ENCODE assay signal across 8 cellular contexts in the genomic region with DNA sequence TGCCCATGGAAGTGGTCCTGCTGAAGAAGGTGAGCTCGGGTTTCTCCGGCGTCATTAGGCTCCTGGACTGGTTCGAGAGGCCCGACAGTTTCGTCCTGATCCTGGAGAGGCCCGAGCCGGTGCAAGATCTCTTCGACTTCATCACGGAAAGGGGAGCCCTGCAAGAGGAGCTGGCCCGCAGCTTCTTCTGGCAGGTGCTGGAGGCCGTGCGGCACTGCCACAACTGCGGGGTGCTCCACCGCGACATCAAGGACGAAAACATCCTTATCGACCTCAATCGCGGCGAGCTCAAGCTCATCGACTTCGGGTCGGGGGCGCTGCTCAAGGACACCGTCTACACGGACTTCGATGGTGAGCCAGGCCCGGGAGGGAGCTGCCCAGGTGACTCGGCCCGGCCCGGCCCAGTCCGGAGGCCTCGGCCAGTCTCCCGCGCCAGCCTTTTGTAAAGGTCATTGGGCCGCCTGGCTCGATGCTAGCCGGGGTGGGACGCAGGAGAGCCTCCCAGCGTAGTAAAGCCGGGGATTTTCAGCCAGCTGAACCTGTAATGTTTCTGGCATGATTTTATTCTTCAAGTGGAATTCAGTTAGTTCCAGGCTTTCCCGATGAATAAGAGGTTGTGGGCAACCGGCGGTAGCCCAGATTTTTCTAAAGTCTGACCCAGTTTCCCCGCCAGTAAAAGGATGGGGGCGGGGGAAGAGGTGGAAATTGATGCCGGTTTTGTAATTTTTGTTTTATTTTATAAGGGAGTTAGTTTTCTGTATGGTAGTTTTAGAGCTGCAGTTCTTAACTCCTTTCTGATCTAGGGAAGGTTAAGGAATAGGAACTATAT. TPM values are rescaled to one million over a fixed set of nuclear protein-coding genes. Genes with fewer than 3 reads are reported as not detected.
A peak's percentile ranks its signal among the peaks of the same experiment; 100 is the strongest.
DNase-seq lines count a peak whose midpoint lies in the region; ATAC-seq and TF ChIP-seq lines count a peak whose summit lies in the region.

No MANE protein-coding gene starts in this region.

- DNase-seq in NCI-H1417 (lab: John Stamatoyannopoulos, UW) (peak; percentile 51 to 78 (median 67)), NCI-H1417 treated with DMSO at 0.1 percent for 48 hours (lab: John Stamatoyannopoulos, UW) (no peak), Panc1 (ENCODE audit: low read depth, low spot score) (no peak), anterior cingulate cortex (lab: John Stamatoyannopoulos, UW) (peak in 53 of 58 donors; percentile 8 to 73 (median 41)), hypothalamus (lab: John Stamatoyannopoulos, UW) (peak in 47 of 51 donors; percentile 6 to 73 (median 38)), renal cortical epithelial cell (ENCODE audit: low read depth) (peak; percentile 54)

- no peak for ATAC-seq in Panc1
- ATAC-seq in GM19395 (IDR thresholded peaks at IDR 0.05; ENCODE audit: unreplicated experiment), result no peak
- no peak for ATAC-seq in GM19455 (IDR thresholded peaks at IDR 0.05; ENCODE audit: unreplicated experiment)

- intact Hi-C loops in Panc1 (cut with micrococcal nuclease; ENCODE audit: unreplicated experiment), result loop anchor here (5.0 kb wide), 1 partner anchor 39 kb away; no protein-coding TSS in a partner anchor

- peaks cover 12% of the 10 kb centered on the region for H3K36me3 ChIP-seq in Panc1 (ENCODE audit: control insufficient read depth, insufficient read depth, low read length)

- peak overlapping the region; percentile 96 for H3K27ac ChIP-seq in Panc1 (ENCODE audit: low read length)

- POLR2A ChIA-PET in Panc1 (lab: Charles Lee), result interaction anchor here (0.9 kb wide), 2 partner anchors 43 to 112 kb away, joined by 3 to 4 read pairs; no protein-coding TSS in a partner anchor

- H3K4me3 ChIP-seq in Panc1 (ENCODE audit: low read depth in 2 of 2, low read length in 2 of 2), result peak overlapping the region; percentile 80 to 81

- CTCF ChIA-PET in Panc1 (lab: Charles Lee), result interaction anchor here (0.5 to 3.4 kb wide), 12 partner anchors 15 to 412 kb away, joined by 3 to 23 read pairs (median 4); no protein-coding TSS in a partner anchor

- no peaks in the 10 kb centered on the region for H3K27me3 ChIP-seq in Panc1 (ENCODE audit: control insufficient read depth, insufficient read depth, low read length)

- H3K4me1 ChIP-seq in Panc1 (ENCODE audit: control insufficient read depth, insufficient read depth, low read length), result peaks cover 31% of the 10 kb centered on the region

- no peaks in the 10 kb centered on the region for H3K9me3 ChIP-seq in Panc1 (ENCODE audit: control insufficient read depth, insufficient read depth, low read depth, low read length)

- BruUV-seq in Panc1 (replicated peaks; lab: Mats Ljungman, UMichigan), result no TSS peak

- in situ Hi-C loops in Panc1 (cut with HindIII; ENCODE audit: low pct_unique_long_range_greater_than_20kb, low sequenced_read_pairs), result no loop called here

- no peak for TF ChIP-seq CTCF in Panc1 (IDR thresholded peaks at IDR 0.05)

RNA-seq across cellular contexts. Expression of a gene that starts 1.4 kb away (rescaled TPM):
- 42.1 TPM for total RNA-seq in Panc1 (2021; ENCODE audit: unreplicated experiment)
- 24.5 TPM for polyA plus RNA-seq in Panc1 (2012; ENCODE audit: insufficient read length)
- 6.6 and 9.9 TPM in 2 replicates for total RNA-seq in renal cortical epithelial cell

Comparison
In these comparisons a context has a peak if more than half of its experiments do, and no peak if none do; other contexts are left out.
1. DNase-seq: peak in NCI-H1417 (3 of 3), anterior cingulate cortex (53 of 58), hypothalamus (47 of 51) and renal cortical epithelial cell (single experiment); none in NCI-H1417 treated with DMSO at 0.1 percent for 48 hours (single experiment) and Panc1 (single experiment).